In the genomic region with DNA sequence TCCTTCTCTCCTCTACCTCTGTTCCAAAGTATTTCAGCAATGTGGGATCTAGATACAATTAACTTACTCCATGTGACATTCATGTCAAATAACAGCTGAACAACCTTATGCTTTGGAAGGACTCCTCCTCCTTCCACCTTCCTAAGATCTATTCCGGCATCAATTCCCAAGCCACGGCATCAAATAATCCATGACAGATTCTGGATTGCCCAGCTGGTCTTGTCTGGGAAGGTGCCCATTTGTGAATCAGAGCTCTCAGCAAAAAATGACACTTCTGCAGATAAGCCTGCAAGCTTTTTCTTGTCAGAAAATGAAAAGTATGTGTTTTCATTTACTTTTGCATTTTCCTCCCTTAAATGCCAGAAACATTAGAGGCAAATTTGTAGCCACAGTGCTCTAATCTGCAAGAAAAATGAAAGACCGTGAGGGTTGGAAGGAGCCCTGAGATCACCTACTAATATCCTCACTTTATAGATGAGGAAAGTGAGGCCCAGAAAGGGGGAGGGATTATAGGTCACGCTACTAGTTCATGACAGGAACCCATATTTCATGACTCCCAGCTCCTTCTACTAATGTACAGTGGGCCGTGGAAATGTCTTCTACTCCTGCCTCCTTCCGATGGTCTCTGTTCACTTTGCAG, we compare ENCODE assay signal across 12 cellular contexts.
A peak's percentile ranks its signal among the peaks of the same experiment; 100 is the strongest.
DNase-seq lines count a peak whose midpoint lies in the region; TF ChIP-seq lines count a peak whose summit lies in the region.
"Had no signal": no experiment of that assay in that cellular context is flagged by ENCODE, and none has a peak within 500 bp of the region (broad histone marks: within the 10 kb centered on the region; RNA-seq: fewer than 3 reads in every experiment).

No MANE protein-coding gene starts in this region.

- H3K4me3 Mint-ChIP-seq in osteocyte (ENCODE audit: unreplicated experiment) (no peak overlapping the region), H9 (no peak overlapping the region)
- H3K4me3 Mint-ChIP-seq in activated naive CD8-positive, alpha-beta T cell treated with anti-CD3 and anti-CD28 coated beads for 36 hours, result no peak overlapping the region
- H3K4me3 Mint-ChIP-seq: T-cell had no signal

- H3K23ac ChIP-seq in H9 (ENCODE audit: insufficient read length, low read depth, low read length), result no peak overlapping the region

- H3T11ph ChIP-seq in H9 (ENCODE audit: low read length), result no peak overlapping the region

- no peak overlapping the region for H2AFZ ChIP-seq in H9 (ENCODE audit: low read length)

- H2BK15ac ChIP-seq in H9 (ENCODE audit: low read depth, low read length), result no peak overlapping the region

- no peak overlapping the region for H3K18ac ChIP-seq in H9 (ENCODE audit: insufficient read length, low read depth, low read length)

- no peaks in the 10 kb centered on the region for H3K9me3 Mint-ChIP-seq in osteocyte (ENCODE audit: unreplicated experiment)
- H3K9me3 Mint-ChIP-seq in activated naive CD8-positive, alpha-beta T cell treated with anti-CD3 and anti-CD28 coated beads for 36 hours, result no peaks in the 10 kb centered on the region
- peaks cover 0 to 2% of the 10 kb centered on the region in 2 experiments; a peak in 2 of 5 replicates for H3K9me3 Mint-ChIP-seq in H9

- no peak overlapping the region for H3K4me2 ChIP-seq in H9 (ENCODE audit: insufficient read depth, insufficient read length, low read length)

- H3K36me3 Mint-ChIP-seq in osteocyte (ENCODE audit: unreplicated experiment), result peaks cover 8% of the 10 kb centered on the region
- peaks cover 2% of the 10 kb centered on the region for H3K36me3 Mint-ChIP-seq in activated naive CD8-positive, alpha-beta T cell treated with anti-CD3 and anti-CD28 coated beads for 36 hours
- no peaks in the 10 kb centered on the region for H3K36me3 Mint-ChIP-seq in H9 (ENCODE audit: insufficient read depth in 1 of 3, low read depth in 3 of 3)
- H3K36me3 Mint-ChIP-seq: T-cell had no signal

- H2AK5ac ChIP-seq in H9 (ENCODE audit: insufficient read length, low read length), result no peak overlapping the region

- H3K23me2 ChIP-seq in H9 (ENCODE audit: insufficient read length, low read depth, low read length, poor library complexity, severe bottlenecking), result no peaks in the 10 kb centered on the region

- H4K91ac ChIP-seq in H9 (ENCODE audit: insufficient read length, low read depth, low read length), result no peak overlapping the region

- H3K27ac Mint-ChIP-seq in osteocyte (ENCODE audit: unreplicated experiment), result peak overlapping the region; percentile 84
- H3K27ac Mint-ChIP-seq in activated naive CD8-positive, alpha-beta T cell treated with anti-CD3 and anti-CD28 coated beads for 36 hours, result no peak overlapping the region
- H3K27ac Mint-ChIP-seq in H9, result no peak overlapping the region
- H3K27ac Mint-ChIP-seq: T-cell had no signal

- H2BK20ac ChIP-seq in H9 (ENCODE audit: low read depth, low read length, poor library complexity, severe bottlenecking), result no peak overlapping the region

- TF ChIP-seq CTCF in fibroblast of the aortic adventitia (IDR thresholded peaks at IDR 0.05; ENCODE audit: insufficient read depth, low read length) (no peak), osteocyte (IDR thresholded peaks at IDR 0.05) (no peak), H9 (conservative IDR thresholded peaks at IDR 0.05) (no peak)

- no peak overlapping the region for H4K8ac ChIP-seq in H9 (replicated peaks; ENCODE audit: insufficient read length, low read depth, low read length)

- no peaks in the 10 kb centered on the region for H3K9me3 ChIP-seq in H9 (ENCODE audit: control insufficient read depth, low read depth, low read length)
- H3K9me3 ChIP-seq: BE2C had no signal

- H3K27me3 Mint-ChIP-seq in osteocyte (ENCODE audit: unreplicated experiment), result no peaks in the 10 kb centered on the region
- H3K27me3 Mint-ChIP-seq in activated naive CD8-positive, alpha-beta T cell treated with anti-CD3 and anti-CD28 coated beads for 36 hours, result peaks cover 5% of the 10 kb centered on the region
- H3K27me3 Mint-ChIP-seq in H9 (ENCODE audit: low read depth), result no peaks in the 10 kb centered on the region; the same call in 1 of the 2 replicates
- H3K27me3 Mint-ChIP-seq: T-cell had no signal

- no peaks in the 10 kb centered on the region for H3K79me2 ChIP-seq in H9 (ENCODE audit: insufficient read depth, low read length)

- peaks cover 36% of the 10 kb centered on the region for H3K4me1 Mint-ChIP-seq in osteocyte (ENCODE audit: unreplicated experiment)
- H3K4me1 Mint-ChIP-seq in activated naive CD8-positive, alpha-beta T cell treated with anti-CD3 and anti-CD28 coated beads for 36 hours, result no peaks in the 10 kb centered on the region
- H3K4me1 Mint-ChIP-seq in H9, result peaks cover 8 to 9% of the 10 kb centered on the region in 2 experiments
- H3K4me1 Mint-ChIP-seq: T-cell had no signal

- no peaks in the 10 kb centered on the region for H3K27me3 ChIP-seq in H9 (ENCODE audit: insufficient read depth, low read length)
- H3K27me3 ChIP-seq: BE2C had no signal

- WGBS in H9 (ENCODE audit: extremely low coverage, insufficient read length, low lambda C conversion rate), result no CpG with 5 or more reads among the region's 6 CpGs

- no peak overlapping the region for H3K14ac ChIP-seq in H9 (ENCODE audit: insufficient read depth, low read length)

- no peak overlapping the region for H4K5ac ChIP-seq in H9 (ENCODE audit: insufficient read length, low read depth, low read length)

- no peaks in the 10 kb centered on the region; the same call in 1 of the 2 replicates for H3K4me1 ChIP-seq in H9 (ENCODE audit: insufficient read depth, low read length)
- H3K4me1 ChIP-seq: BE2C had no signal

- DNase-seq in AG08395 (ENCODE audit: low spot score) (peak; percentile 46), amniotic stem cell (lab: John Stamatoyannopoulos, UW) (peak; percentile 16), fibroblast of the aortic adventitia (ENCODE audit: low read depth) (peak; percentile 94), osteocyte (ENCODE audit: extremely low spot score, unreplicated experiment) (no peak), NCI-H526 treated with DMSO at 0.1 percent for 48 hours (lab: John Stamatoyannopoulos, UW) (no peak), midbrain (lab: John Stamatoyannopoulos, UW) (no peak), H9 (no peak)
- no peak for DNase-seq in activated naive CD8-positive, alpha-beta T cell treated with anti-CD3 and anti-CD28 coated beads for 36 hours
- DNase-seq: BE2C; MV-4-11; stimulated activated CD4-positive, alpha-beta T cell treated with anti-CD3 and anti-CD28 coated beads, Interleukin-2, amount 100 ng/mL, for 24 hours; T-cell had no signal

- no peak overlapping the region for H2BK12ac ChIP-seq in H9 (ENCODE audit: insufficient read length, low read depth, low read length)

- H4K20me1 ChIP-seq in H9 (ENCODE audit: control insufficient read depth, insufficient read depth, insufficient read length), result no peaks in the 10 kb centered on the region

- no peak overlapping the region for H3K4ac ChIP-seq in H9 (ENCODE audit: low read depth, low read length)

- no peaks in the 10 kb centered on the region for H3K79me1 ChIP-seq in H9 (ENCODE audit: insufficient read depth, low read depth, low read length, poor library complexity, severe bottlenecking)

- no peak overlapping the region for H3K4me3 ChIP-seq in fibroblast of the aortic adventitia (ENCODE audit: low read depth, low read length)

- H2BK5ac ChIP-seq in H9 (ENCODE audit: insufficient read length, low read length), result no peak overlapping the region

- no peak overlapping the region for H3K9ac ChIP-seq in H9 (ENCODE audit: extremely low read depth, insufficient read length, low read length)

- H2BK120ac ChIP-seq in H9 (ENCODE audit: low read depth, low read length, poor library complexity, severe bottlenecking), result no peak overlapping the region

- H3K56ac ChIP-seq in H9 (ENCODE audit: insufficient read length, low read depth, low read length), result no peak overlapping the region

- H3K27ac ChIP-seq in H9 (ENCODE audit: insufficient read length, low read depth, low read length), result no peak overlapping the region

Comparison
In these comparisons a context has a peak if more than half of its experiments do, and no peak if none do; other contexts are left out.
1. DNase-seq: peak in AG08395 (single experiment), amniotic stem cell (single experiment) and fibroblast of the aortic adventitia (single experiment); none in osteocyte (single experiment), NCI-H526 treated with DMSO at 0.1 percent for 48 hours (single experiment), activated naive CD8-positive, alpha-beta T cell treated with anti-CD3 and anti-CD28 coated beads for 36 hours (single experiment), midbrain (single experiment) and H9 (single experiment).